In genomic region chr9:99231708-99232107, GRCh38 we compare ENCODE assay signal across 9 cellular contexts. TPM values are rescaled to one million over a fixed set of nuclear protein-coding genes. Genes with fewer than 3 reads are reported as not detected.
DNase-seq lines count a peak whose midpoint lies in the region; ATAC-seq, FAIRE-seq and TF ChIP-seq lines count a peak whose summit lies in the region.
"Had no signal": no experiment of that assay in that cellular context is flagged by ENCODE, and none has a peak within 500 bp of the region (broad histone marks: within the 10 kb centered on the region; RNA-seq: fewer than 3 reads in every experiment).

No MANE protein-coding gene starts in this region.

- DNase-seq in D721Med (ENCODE audit: insufficient read length, low spot score) = no peak
- peak; percentile 32 to 34 for DNase-seq in Kasumi-1 (lab: John Stamatoyannopoulos, UW)
- DNase-seq in astrocyte (ENCODE audit: low read depth) = no peak
- DNase-seq in memory B cell (ENCODE audit: low spot score in 2 of 2) = peak; percentile 35 to 50
- no peak for DNase-seq in OCI-M2 (lab: John Stamatoyannopoulos, UW; ENCODE audit: unreplicated experiment)
- DNase-seq in NCI-H2171 treated with DMSO at 0.1 percent for 48 hours (lab: John Stamatoyannopoulos, UW) = no peak
- no peak for DNase-seq in omental fat pad (ENCODE audit: low spot score)

- H3K4me1 Mint-ChIP-seq in astrocyte (ENCODE audit: low read depth, unreplicated experiment) (peaks cover 7% of the 10 kb centered on the region), memory B cell (peaks cover 22% of the 10 kb centered on the region)

- no peaks in the 10 kb centered on the region for H3K4me1 ChIP-seq in astrocyte (ENCODE audit: insufficient read depth, low read length)

- H3K4me2 ChIP-seq in astrocyte (ENCODE audit: low read length) = no peak overlapping the region

- H3K27me3 Mint-ChIP-seq in astrocyte (ENCODE audit: low read depth, unreplicated experiment) (no peaks in the 10 kb centered on the region), memory B cell (no peaks in the 10 kb centered on the region)
- H3K27me3 Mint-ChIP-seq: stimulated activated naive CD8-positive, alpha-beta T cell treated with anti-CD3 and anti-CD28 coated beads, Interleukin-15, Interleukin-2, amounts not matched to agents 100 ng/mL and 50 ng/mL, for 24 hours had no signal

- peaks cover 57% of the 10 kb centered on the region for H4K20me1 ChIP-seq in astrocyte (ENCODE audit: insufficient read depth, low read length)

- FAIRE-seq in D721Med (lab: Jason Lieb, UNC) = no peak
- FAIRE-seq in astrocyte (lab: Jason Lieb, UNC) = no peak

- H3K36me3 Mint-ChIP-seq in astrocyte (ENCODE audit: low read depth, unreplicated experiment) = peaks cover 14% of the 10 kb centered on the region
- peaks cover 22% of the 10 kb centered on the region for H3K36me3 Mint-ChIP-seq in memory B cell

- no peaks in the 10 kb centered on the region for H3K27me3 ChIP-seq in astrocyte (ENCODE audit: insufficient read depth, low read length)

- no peak overlapping the region for H2AFZ ChIP-seq in astrocyte (ENCODE audit: low read depth, low read length)

- no peak overlapping the region for H3K9ac ChIP-seq in astrocyte (ENCODE audit: low read length)

- H3K27ac Mint-ChIP-seq in astrocyte (ENCODE audit: unreplicated experiment) = no peak overlapping the region
- peak overlapping the region; percentile 98 for H3K27ac Mint-ChIP-seq in memory B cell
- H3K27ac Mint-ChIP-seq: stimulated activated naive CD8-positive, alpha-beta T cell treated with anti-CD3 and anti-CD28 coated beads, Interleukin-15, Interleukin-2, amounts not matched to agents 100 ng/mL and 50 ng/mL, for 24 hours had no signal

- H3K4me3 Mint-ChIP-seq in astrocyte (ENCODE audit: unreplicated experiment) (no peak overlapping the region), memory B cell (no peak overlapping the region)
- H3K4me3 Mint-ChIP-seq: stimulated activated naive CD8-positive, alpha-beta T cell treated with anti-CD3 and anti-CD28 coated beads, Interleukin-15, Interleukin-2, amounts not matched to agents 100 ng/mL and 50 ng/mL, for 24 hours had no signal

- no peaks in the 10 kb centered on the region for H3K9me3 ChIP-seq in astrocyte (ENCODE audit: insufficient read depth, low read depth, low read length)

- H3K27ac ChIP-seq in astrocyte (ENCODE audit: low read depth, low read length) = no peak overlapping the region

- ATAC-seq in memory B cell (ENCODE audit: low read depth) = no peak
- no peak for ATAC-seq in HG03342 (IDR thresholded peaks at IDR 0.05; ENCODE audit: unreplicated experiment)
- ATAC-seq in omental fat pad (ENCODE audit: low FRiP score) = no peak

- H3K4me3 ChIP-seq in astrocyte (ENCODE audit: insufficient read depth, low read depth, low read length) = no peak overlapping the region

- H3K9me3 Mint-ChIP-seq in astrocyte (ENCODE audit: unreplicated experiment) (no peaks in the 10 kb centered on the region), memory B cell (no peaks in the 10 kb centered on the region)
- H3K9me3 Mint-ChIP-seq: stimulated activated naive CD8-positive, alpha-beta T cell treated with anti-CD3 and anti-CD28 coated beads, Interleukin-15, Interleukin-2, amounts not matched to agents 100 ng/mL and 50 ng/mL, for 24 hours had no signal

- H3K36me3 ChIP-seq in astrocyte (ENCODE audit: insufficient read depth, low read length) = peaks cover 51% of the 10 kb centered on the region

- TF ChIP-seq CTCF in D721Med (IDR thresholded peaks at IDR 0.05; ENCODE audit: insufficient read depth, missing control alignments) (peak; percentile 32), astrocyte (IDR thresholded peaks at IDR 0.05; ENCODE audit: insufficient read depth, low read depth, low read length) (peak; percentile 45), omental fat pad (IDR thresholded peaks at IDR 0.05) (no peak)

- H3K79me2 ChIP-seq in astrocyte (ENCODE audit: insufficient read depth, low read length) = peaks cover 17% of the 10 kb centered on the region

RNA-seq across cellular contexts. Expression of gene SEC61B, which starts 9.6 kb away (rescaled TPM):
- 263 and 266 TPM in 2 replicates for total RNA-seq in astrocyte
- 100 to 1,000 TPM in 3 of 4 donors, 10 to 100 TPM in 1; 68.7 to 149 (median 134) TPM for total RNA-seq in omental fat pad

RNA-seq across cellular contexts. Expression of gene ALG2, which starts 10.0 kb away (rescaled TPM):
- total RNA-seq in astrocyte = 33.3 and 35.7 TPM in 2 replicates
- 10 to 100 TPM; 29.6 to 62.9 (median 44.5) TPM for total RNA-seq in omental fat pad

Comparison
In these comparisons a context has a peak if more than half of its experiments do, and no peak if none do; other contexts are left out.
1. DNase-seq: peak in Kasumi-1 (2 of 2) and memory B cell (2 of 2); none in D721Med (single experiment), astrocyte (single experiment), OCI-M2 (single experiment), NCI-H2171 treated with DMSO at 0.1 percent for 48 hours (single experiment) and omental fat pad (single experiment).
2. CTCF ChIP-seq: peak in D721Med (single experiment) and astrocyte (single experiment); none in omental fat pad (0 of 3).